Comparison of ENCODE assay signal across 9 cellular contexts in the genomic region with DNA sequence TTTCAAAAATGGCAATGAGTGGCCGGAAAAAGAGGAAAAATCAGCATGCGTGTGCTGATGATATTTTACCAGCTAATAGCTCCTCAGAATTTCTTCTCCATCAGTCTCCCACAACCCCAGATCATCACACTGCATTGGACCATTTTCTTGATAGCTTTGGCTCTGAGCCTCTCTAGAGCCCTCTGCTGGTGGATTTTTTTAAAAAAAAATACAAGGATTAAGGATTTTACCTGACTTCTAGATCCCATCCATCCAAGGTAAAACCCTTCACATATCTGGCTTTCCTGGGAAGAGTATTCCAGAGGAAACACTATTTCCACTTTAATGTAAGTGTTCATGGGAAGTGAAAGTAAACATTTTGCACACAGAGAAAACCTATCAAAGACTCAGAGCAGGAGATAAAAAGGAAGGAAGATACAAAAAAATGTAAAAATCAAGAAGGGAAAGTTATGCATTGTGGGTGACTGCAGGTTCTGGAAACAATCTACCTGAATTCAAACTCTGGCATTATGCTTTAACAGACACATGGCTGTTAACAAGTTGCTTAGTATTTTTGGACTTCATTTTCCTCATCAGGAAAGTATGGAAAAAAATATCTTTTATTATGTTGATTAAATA.
DNase-seq lines count a peak whose midpoint lies in the region; ATAC-seq, FAIRE-seq and TF ChIP-seq lines count a peak whose summit lies in the region.
"Had no signal": no experiment of that assay in that cellular context is flagged by ENCODE, and none has a peak within 500 bp of the region (broad histone marks: within the 10 kb centered on the region; RNA-seq: fewer than 3 reads in every experiment).

No MANE protein-coding gene starts in this region.

- no peaks in the 10 kb centered on the region for H3K9me1 ChIP-seq in IMR-90 (ENCODE audit: insufficient read depth, low read length)
- no peaks in the 10 kb centered on the region for H3K9me1 ChIP-seq in K562 (ENCODE audit: control insufficient read depth, insufficient read depth, low read length)

- H2BK5ac ChIP-seq in IMR-90 (ENCODE audit: low read depth, low read length, poor library complexity, severe bottlenecking): no peak overlapping the region

- no peaks in the 10 kb centered on the region for H3K27me3 Mint-ChIP-seq in CD4-positive, alpha-beta T cell
- H3K27me3 Mint-ChIP-seq: effector memory CD8-positive, alpha-beta T cell had no signal

- H3K79me2 ChIP-seq in K562 (ENCODE audit: control insufficient read depth, insufficient read depth, low read length): no peaks in the 10 kb centered on the region

- H3K9me3 ChIP-seq in IMR-90 (ENCODE audit: control insufficient read depth, insufficient read depth, low read length): no peaks in the 10 kb centered on the region
- H3K9me3 ChIP-seq in K562 (replicated peaks; ENCODE audit: control insufficient read depth, insufficient read depth, low read depth, low read length): no peaks in the 10 kb centered on the region
- no peaks in the 10 kb centered on the region for H3K9me3 ChIP-seq in CD4-positive, alpha-beta T cell (ENCODE audit: control insufficient read depth, low read length)
- H3K9me3 ChIP-seq in Peyer's patch: no peaks in the 10 kb centered on the region

- no peak overlapping the region for H2BK120ac ChIP-seq in IMR-90 (ENCODE audit: low read depth, low read length)

- H3K56ac ChIP-seq in IMR-90 (ENCODE audit: extremely low read depth, insufficient read depth, low read length): no peak overlapping the region

- no peak overlapping the region for H2AK5ac ChIP-seq in IMR-90 (ENCODE audit: low read depth, low read length)

- no peak overlapping the region for H4K8ac ChIP-seq in IMR-90 (ENCODE audit: low read depth in 2 of 2, low read length in 2 of 2)

- BruUV-seq in IMR-90 (replicated peaks; lab: Mats Ljungman, UMichigan) (no TSS peak), K562 (replicated peaks; lab: Mats Ljungman, UMichigan) (no TSS peak)

- H3K27ac ChIP-seq in IMR-90 (ENCODE audit: insufficient read depth, low read length) (no peak overlapping the region), K562 (ENCODE audit: extremely low read depth, low read depth, low read length) (no peak overlapping the region), Peyer's patch (no peak overlapping the region)
- no peak overlapping the region for H3K27ac ChIP-seq in CD4-positive, alpha-beta T cell (ENCODE audit: low read depth, low read length)

- TF ChIP-seq CTCF in IMR-90 (conservative IDR thresholded peaks at IDR 0.05; ENCODE audit: low read depth, low read length) (peak; percentile 49), K562 (IDR thresholded peaks at IDR 0.05 in 2 of 3, conservative IDR thresholded peaks at IDR 0.05 in 1 of 3; ENCODE audit: insufficient read depth in 2 of 3, low read depth in 1 of 3, low read length in 3 of 3) (peak; percentile 14 to 49 (median 45); a peak in 5 of 6 replicates), Peyer's patch (IDR thresholded peaks at IDR 0.05) (peak in 3 of 6 experiments; percentile 37 to 45 (median 42))
- TF ChIP-seq CTCF in CD4-positive, alpha-beta T cell (IDR thresholded peaks at IDR 0.05): no peak

- no peak for FAIRE-seq in K562 (lab: Jason Lieb, UNC)

- H3K4ac ChIP-seq in IMR-90 (ENCODE audit: low read depth, low read length): no peak overlapping the region

- no peak for TF ChIP-seq EP300 in K562 (IDR thresholded peaks at IDR 0.05; ENCODE audit: low read length)

- ATAC-seq in IMR-90 (ENCODE audit: low read depth): no peak
- no peak for ATAC-seq in K562
- no peak for ATAC-seq in CD4-positive, alpha-beta T cell (ENCODE audit: poor library complexity)
- ATAC-seq: effector memory CD8-positive, alpha-beta T cell had no signal

- no peaks in the 10 kb centered on the region for H3K4me1 ChIP-seq in IMR-90 (ENCODE audit: control insufficient read depth, insufficient read depth, low read length)
- no peaks in the 10 kb centered on the region for H3K4me1 ChIP-seq in K562 (replicated peaks in 1 of 2; ENCODE audit: control insufficient read depth in 2 of 2, insufficient read depth in 2 of 2, low read length in 2 of 2)
- no peaks in the 10 kb centered on the region for H3K4me1 ChIP-seq in Peyer's patch

- in situ Hi-C loops in IMR-90 (cut with MboI; ENCODE audit: low sequenced_read_pairs): no loop called here
- in situ Hi-C loops in K562 (cut with MboI): no loop called here

- H3K9me3 Mint-ChIP-seq in CD4-positive, alpha-beta T cell: peaks cover 5% of the 10 kb centered on the region

- H3K36me3 ChIP-seq in IMR-90 (ENCODE audit: control insufficient read depth, insufficient read depth, low read length) (no peaks in the 10 kb centered on the region), K562 (ENCODE audit: control insufficient read depth, insufficient read depth, low read length) (no peaks in the 10 kb centered on the region), Peyer's patch (no peaks in the 10 kb centered on the region)

- H3K4me3 Mint-ChIP-seq in CD4-positive, alpha-beta T cell: no peak overlapping the region
- H3K4me3 Mint-ChIP-seq: effector memory CD8-positive, alpha-beta T cell had no signal

- H3K36me3 Mint-ChIP-seq in CD4-positive, alpha-beta T cell (ENCODE audit: low read depth): no peaks in the 10 kb centered on the region

- TF ChIP-seq RAD21 in IMR-90 (IDR thresholded peaks at IDR 0.05; ENCODE audit: low read length): peak; percentile 19; the same call in 1 of the 2 replicates
- TF ChIP-seq RAD21 in K562 (CRISPR knock-in tag; conservative IDR thresholded peaks at IDR 0.05 in 1 of 2, IDR thresholded peaks at IDR 0.05 in 1 of 2): peak in 1 of 2 experiments; percentile 33; a peak in 2 of 4 replicates

- H2AFZ ChIP-seq in IMR-90 (replicated peaks; ENCODE audit: low read length, poor library complexity) (no peak overlapping the region), K562 (ENCODE audit: low read depth, low read length) (no peak overlapping the region)

- H3K27me3 ChIP-seq in IMR-90 (ENCODE audit: control insufficient read depth, insufficient read depth, low read length): no peaks in the 10 kb centered on the region
- no peaks in the 10 kb centered on the region for H3K27me3 ChIP-seq in K562 (ENCODE audit: control insufficient read depth in 2 of 2, insufficient read depth in 2 of 2, low read length in 2 of 2)
- no peaks in the 10 kb centered on the region for H3K27me3 ChIP-seq in CD4-positive, alpha-beta T cell (ENCODE audit: control insufficient read depth, insufficient read depth, low read length)
- H3K27me3 ChIP-seq in Peyer's patch: no peaks in the 10 kb centered on the region

- no peaks in the 10 kb centered on the region for H3K4me1 Mint-ChIP-seq in CD4-positive, alpha-beta T cell (ENCODE audit: low read depth)

- dilution Hi-C loops in IMR-90 (cut with HindIII; ENCODE audit: low sequenced_read_pairs, unreplicated experiment): no loop called here

- intact Hi-C loops in IMR-90 (cut with micrococcal nuclease) (loop anchor here (1.0 to 5.0 kb wide), 2 partner anchors 216 to 474 kb away; no protein-coding TSS in a partner anchor), K562 (cut with micrococcal nuclease) (no loop called here)
- intact Hi-C loops in CD4-positive, alpha-beta T cell (cut with DNase I, micrococcal nuclease): no loop called here

- H4K5ac ChIP-seq in IMR-90 (ENCODE audit: low read depth, low read length): no peak overlapping the region

- no peak overlapping the region for H4K91ac ChIP-seq in IMR-90 (ENCODE audit: insufficient read depth, low read depth, low read length)

- POLR2A ChIA-PET in IMR-90 (lab: Charles Lee; ENCODE audit: unreplicated experiment) (no interaction called here), K562 (lab: Yijun Ruan, JAX) (no interaction called here)
- POLR2A ChIA-PET in CD4-positive, alpha-beta T cell (lab: Charles Lee): no interaction called here

- no peak overlapping the region for H3K23ac ChIP-seq in IMR-90 (ENCODE audit: low read depth, low read length)

- DNase-seq in EH (ENCODE audit: low read depth): peak; percentile 3
- peak; percentile 4 for DNase-seq in IMR-90
- DNase-seq in K562 (ENCODE audit: extremely low read depth in 1 of 4, low spot score in 3 of 4): peak; percentile 18 to 34 (median 26)
- peak; percentile 4 for DNase-seq in myocyte (ENCODE audit: low read depth)
- DNase-seq in CD4-positive, alpha-beta T cell: no peak
- DNase-seq in DMS79 treated with DMSO at 0.1 percent for 48 hours (lab: John Stamatoyannopoulos, UW): no peak
- DNase-seq in Peyer's patch: no peak
- no peak for DNase-seq in NCI-H2171 (lab: John Stamatoyannopoulos, UW)
- DNase-seq: effector memory CD8-positive, alpha-beta T cell had no signal

- H3K14ac ChIP-seq in IMR-90 (replicated peaks; ENCODE audit: low read depth, low read length): no peak overlapping the region

- H2AK9ac ChIP-seq in IMR-90 (replicated peaks; ENCODE audit: low read depth, low read length, poor library complexity): no peak overlapping the region

- H3K79me1 ChIP-seq in IMR-90 (ENCODE audit: low read depth in 1 of 2, low read length in 2 of 2): no peaks in the 10 kb centered on the region

- no peaks in the 10 kb centered on the region for H4K20me1 ChIP-seq in IMR-90 (ENCODE audit: insufficient read depth, low read length)
- no peaks in the 10 kb centered on the region for H4K20me1 ChIP-seq in K562 (replicated peaks; ENCODE audit: control insufficient read depth, insufficient read depth, low read length)

- no peak overlapping the region for H3K18ac ChIP-seq in IMR-90 (ENCODE audit: low read depth, low read length)

- H3K27ac Mint-ChIP-seq in CD4-positive, alpha-beta T cell: no peak overlapping the region
- H3K27ac Mint-ChIP-seq: effector memory CD8-positive, alpha-beta T cell had no signal

- H3K4me2 ChIP-seq in IMR-90 (ENCODE audit: low read depth, low read length) (no peak overlapping the region), K562 (ENCODE audit: insufficient read depth, low read length) (no peak overlapping the region)

- H3K4me3 ChIP-seq in IMR-90 (ENCODE audit: insufficient read depth, low read depth, low read length): no peak overlapping the region
- H3K4me3 ChIP-seq in K562: no peak overlapping the region
- H3K4me3 ChIP-seq in Peyer's patch: no peak overlapping the region

- no peak overlapping the region for H3K9ac ChIP-seq in IMR-90 (ENCODE audit: low read depth, low read length)
- H3K9ac ChIP-seq in K562 (ENCODE audit: insufficient read depth in 1 of 2, low read depth in 2 of 2, low read length in 2 of 2): no peak overlapping the region

- TF ChIP-seq POLR2A in IMR-90 (IDR thresholded peaks at IDR 0.05; ENCODE audit: low read depth, low read length) (no peak), K562 (conservative IDR thresholded peaks at IDR 0.05) (no peak), Peyer's patch (IDR thresholded peaks at IDR 0.05) (no peak)

- no peak overlapping the region for H2BK15ac ChIP-seq in IMR-90 (ENCODE audit: low read depth, low read length)

- CTCF ChIA-PET in IMR-90 (lab: Yijun Ruan, JAX) (interaction anchor here (0.5 to 1.8 kb wide), 7 partner anchors 9 to 264 kb away, joined by 3 to 10 read pairs (median 4); no protein-coding TSS in a partner anchor), K562 (lab: Yijun Ruan, JAX; ENCODE audit: low intra/inter-chr PET ratio) (no interaction called here)
- CTCF ChIA-PET in CD4-positive, alpha-beta T cell (lab: Charles Lee): interaction anchor here (0.9 kb wide), 1 partner anchor 172 kb away, joined by 3 read pairs; no protein-coding TSS in a partner anchor

- no peak overlapping the region for H2BK20ac ChIP-seq in IMR-90 (ENCODE audit: low read depth, low read length)

- WGBS in IMR-90 (ENCODE audit: extremely low coverage in 2 of 2, insufficient read length in 1 of 2), 2 experiments: no CpG with 5 or more reads among the region's 2 CpGs
- 0% methylated on average over 2 of the region's 2 CpGs for WGBS in K562 (ENCODE audit: insufficient coverage, low coverage, missing lambda C conversion rate)

Comparison
In these comparisons a context has a peak if more than half of its experiments do, and no peak if none do; other contexts are left out.
1. DNase-seq: peak in EH (single experiment), IMR-90 (single experiment), K562 (4 of 4) and myocyte (single experiment); none in CD4-positive, alpha-beta T cell (0 of 10), DMS79 treated with DMSO at 0.1 percent for 48 hours (single experiment), Peyer's patch (0 of 3) and NCI-H2171 (single experiment).